ENCODE assay signal across 8 cellular contexts in genomic region chr1:16078925-16079656, GRCh38. TPM values are rescaled to one million over a fixed set of nuclear protein-coding genes. Genes with fewer than 3 reads are reported as not detected.
A peak's percentile ranks its signal among the peaks of the same experiment; 100 is the strongest.
DNase-seq lines count a peak whose midpoint lies in the region; ATAC-seq, FAIRE-seq and TF ChIP-seq lines count a peak whose summit lies in the region.

No MANE protein-coding gene starts in this region.

- DNase-seq in D721Med (ENCODE audit: insufficient read length, low spot score) (peak; percentile 36), NCI-H460 (ENCODE audit: extremely low read depth, low read depth) (peak; percentile 73), left colon (peak; percentile 68 to 85)
- DNase-seq in activated CD4-positive, alpha-beta T cell treated with anti-CD3 and anti-CD28 coated beads for 24 hours (ENCODE audit: low read depth in 2 of 2) = peak; percentile 58 to 67
- peak; percentile 59 for DNase-seq in central memory CD4-positive, alpha-beta T cell
- DNase-seq in stimulated activated CD4-positive, alpha-beta T cell treated with anti-CD3 and anti-CD28 coated beads, Interleukin-2, amount 100 ng/mL, for 4 hours (ENCODE audit: low read depth) = peak; percentile 53

- ATAC-seq in HG02623 (IDR thresholded peaks at IDR 0.05; ENCODE audit: unreplicated experiment) (peak; percentile 35), left colon (peak; percentile 70), HG03520 (IDR thresholded peaks at IDR 0.05; ENCODE audit: unreplicated experiment) (no peak)

- no peak for FAIRE-seq in D721Med (lab: Jason Lieb, UNC)

- intact Hi-C loops in left colon (cut with DNase I, micrococcal nuclease) = loop anchor here (2.0 to 5.0 kb wide), 3 partner anchors 108 to 283 kb away; no protein-coding TSS in a partner anchor

- peak; percentile 93 for TF ChIP-seq CTCF in D721Med (IDR thresholded peaks at IDR 0.05; ENCODE audit: insufficient read depth, missing control alignments)

RNA-seq across cellular contexts. Expression of gene FAM131C, which starts 5.6 kb away (rescaled TPM):
- total RNA-seq in NCI-H460 (2014; rRNA removed; shearing (Covaris generic)) = 3.0 and 3.8 TPM in 2 replicates
- 0.38 and 1.6 TPM in 2 replicates for polyA plus RNA-seq in NCI-H460 (2014; cell fraction: nucleus; rRNA removed)
- not detected for total RNA-seq in left colon

RNA-seq across cellular contexts. Expression of gene CLCNKB, which starts 35.5 kb away (rescaled TPM):
- 0.22 and 0.26 TPM in 2 replicates for total RNA-seq in NCI-H460 (2014; rRNA removed; shearing (Covaris generic))
- not detected in 2 replicates for polyA plus RNA-seq in NCI-H460 (2014; cell fraction: nucleus; rRNA removed)
- total RNA-seq in left colon = under 1 TPM in 1 of 2 donors, not detected in 1; 0.14 TPM

RNA-seq across cellular contexts. Expression of gene CLCNKA, which starts 57.3 kb away (rescaled TPM):
- not detected in 2 replicates for total RNA-seq in NCI-H460 (2014; rRNA removed; shearing (Covaris generic))
- not detected in 2 replicates for polyA plus RNA-seq in NCI-H460 (2014; cell fraction: nucleus; rRNA removed)
- total RNA-seq in left colon = 1 to 10 TPM in 1 of 2 donors, under 1 TPM in 1; 0.73 to 1.7 TPM
